9 cellular contexts compared by ENCODE assay signal in genomic region chr5:37838152-37838932, GRCh38. TPM values are rescaled to one million over a fixed set of nuclear protein-coding genes. Genes with fewer than 3 reads are reported as not detected.
DNase-seq lines count a peak whose midpoint lies in the region; ATAC-seq and TF ChIP-seq lines count a peak whose summit lies in the region.
"Had no signal": no experiment of that assay in that cellular context is flagged by ENCODE, and none has a peak within 500 bp of the region (broad histone marks: within the 10 kb centered on the region; RNA-seq: fewer than 3 reads in every experiment).

No MANE protein-coding gene starts in this region.

- WGBS in smooth muscle cell (ENCODE audit: low lambda C conversion rate): 4% methylated on average over 47 of the region's 47 CpGs

- H3K27ac ChIP-seq in smooth muscle cell (ENCODE audit: low read depth): peak overlapping the region; percentile 18

- H3K9me3 Mint-ChIP-seq in activated T-cell treated with anti-CD3 and anti-CD28 coated beads, Interleukin-2, amount 50 U/mL, for 72 hours: no peaks in the 10 kb centered on the region
- H3K9me3 Mint-ChIP-seq: dendritic cell treated with granulocyte-macrophage colony-stimulating factor and Interleukin-4, amounts not matched to agents 40 ng/mL and 50 ng/mL, for 4 days had no signal

- H3K4me1 ChIP-seq in smooth muscle cell (ENCODE audit: low read depth): peaks cover 8% of the 10 kb centered on the region

- DNase-seq in AG04449 (ENCODE audit: low read depth, low spot score) (no peak), hepatic stellate cell (ENCODE audit: low spot score) (peak; percentile 53), smooth muscle cell (lab: John Stamatoyannopoulos, UW; ENCODE audit: unreplicated experiment) (no peak), kidney glomerular epithelial cell (lab: John Stamatoyannopoulos, UW) (no peak), NCI-H1092 (lab: John Stamatoyannopoulos, UW) (no peak)
- DNase-seq in activated T-cell treated with anti-CD3 and anti-CD28 coated beads, Interleukin-2, amount 50 U/mL, for 72 hours: no peak

- peak overlapping the region; percentile 73 for H3K9ac ChIP-seq in smooth muscle cell (ENCODE audit: low read depth)

- CTCF ChIA-PET in AG04449 (lab: Yijun Ruan, JAX): interaction anchor here (0.7 to 2.4 kb wide), 11 partner anchors 9 to 426 kb away, joined by 3 to 36 read pairs (median 4); no protein-coding TSS in a partner anchor

- peak overlapping the region; percentile 98 for H3K4me2 ChIP-seq in smooth muscle cell

- peak; percentile 13 for TF ChIP-seq CTCF in AG04449 (IDR thresholded peaks at IDR 0.05; ENCODE audit: insufficient read depth, low read length, missing control alignments)
- peak; percentile 15 for TF ChIP-seq CTCF in GM12873 (IDR thresholded peaks at IDR 0.05; ENCODE audit: insufficient read depth, low read depth, low read length, missing control alignments)
- TF ChIP-seq CTCF in smooth muscle cell (IDR thresholded peaks at IDR 0.05; ENCODE audit: borderline replicate concordance, insufficient read depth, poor library complexity, severe bottlenecking): no peak

- H3K27me3 Mint-ChIP-seq in activated T-cell treated with anti-CD3 and anti-CD28 coated beads, Interleukin-2, amount 50 U/mL, for 72 hours (ENCODE audit: low read depth): peaks cover 81% of the 10 kb centered on the region

- peaks cover 0 to 1% of the 10 kb centered on the region in 2 donors for H3K36me3 Mint-ChIP-seq in activated T-cell treated with anti-CD3 and anti-CD28 coated beads, Interleukin-2, amount 50 U/mL, for 72 hours (ENCODE audit: insufficient read depth in 2 of 2)

- H3K4me3 Mint-ChIP-seq in activated T-cell treated with anti-CD3 and anti-CD28 coated beads, Interleukin-2, amount 50 U/mL, for 72 hours: peak overlapping the region; percentile 72 to 82
- H3K4me3 Mint-ChIP-seq: dendritic cell treated with granulocyte-macrophage colony-stimulating factor and Interleukin-4, amounts not matched to agents 40 ng/mL and 50 ng/mL, for 4 days had no signal

- H3K27ac Mint-ChIP-seq in activated T-cell treated with anti-CD3 and anti-CD28 coated beads, Interleukin-2, amount 50 U/mL, for 72 hours: no peak overlapping the region
- H3K27ac Mint-ChIP-seq: dendritic cell treated with granulocyte-macrophage colony-stimulating factor and Interleukin-4, amounts not matched to agents 40 ng/mL and 50 ng/mL, for 4 days had no signal

- POLR2A ChIA-PET in AG04449 (lab: Yijun Ruan, JAX): interaction anchor here (0.8 to 2.4 kb wide), 9 partner anchors 10 to 459 kb away, joined by 3 to 10 read pairs (median 4); partner anchors contain the start of gene WDR70

- H3K27me3 ChIP-seq in smooth muscle cell (ENCODE audit: low read depth): no peaks in the 10 kb centered on the region

- H3K4me3 ChIP-seq in AG04449 (ENCODE audit: low read depth, low read length): peak overlapping the region; percentile 68
- peak overlapping the region; percentile 80 for H3K4me3 ChIP-seq in smooth muscle cell

- H3F3A ChIP-seq in smooth muscle cell (ENCODE audit: low read depth): peaks cover 6% of the 10 kb centered on the region

- no peaks in the 10 kb centered on the region for H3K9me3 ChIP-seq in smooth muscle cell (replicated peaks; ENCODE audit: low read depth)

- no peak overlapping the region for H2AFZ ChIP-seq in smooth muscle cell (ENCODE audit: low read depth)

- peaks cover 37% of the 10 kb centered on the region for H3K4me1 Mint-ChIP-seq in activated T-cell treated with anti-CD3 and anti-CD28 coated beads, Interleukin-2, amount 50 U/mL, for 72 hours (ENCODE audit: low read depth)

- no peaks in the 10 kb centered on the region for H3K36me3 ChIP-seq in smooth muscle cell (ENCODE audit: low read depth)

- peaks cover 54% of the 10 kb centered on the region for H3K79me2 ChIP-seq in smooth muscle cell (ENCODE audit: low read depth)

- ATAC-seq in activated T-cell treated with anti-CD3 and anti-CD28 coated beads, Interleukin-2, amount 50 U/mL, for 72 hours (replicated peaks in 1 of 2): no peak
- ATAC-seq in HG03442 (IDR thresholded peaks at IDR 0.05; ENCODE audit: unreplicated experiment): no peak

- peaks cover 67% of the 10 kb centered on the region for H4K20me1 ChIP-seq in smooth muscle cell (ENCODE audit: low read depth)

RNA-seq across cellular contexts. Expression of gene GDNF, which starts 1.5 kb away (rescaled TPM):
- total RNA-seq in activated T-cell treated with anti-CD3 and anti-CD28 coated beads, Interleukin-2, amount 50 U/mL, for 72 hours: not detected
- total RNA-seq in smooth muscle cell: 18.8 and 20.8 TPM in 2 replicates
- 11.5 and 12.9 TPM in 2 replicates for polyA plus RNA-seq in smooth muscle cell

Comparison
In these comparisons a context has a peak if more than half of its experiments do, and no peak if none do; other contexts are left out.
1. RNA of gene GDNF, which starts 1.5 kb away (total RNA-seq): 18.8 to 20.8 TPM in smooth muscle cell; not detected in activated T-cell treated with anti-CD3 and anti-CD28 coated beads, Interleukin-2, amount 50 U/mL, for 72 hours; every median in the first group is over 10 times any median in the second.